32 cellular contexts compared by ENCODE assay signal in genomic region chrX:121863976-121864375, GRCh38.
"Had no signal": no experiment of that assay in that cellular context is flagged by ENCODE, and none has a peak within 500 bp of the region (broad histone marks: within the 10 kb centered on the region; RNA-seq: fewer than 3 reads in every experiment).

No MANE protein-coding gene starts in this region.

- H3K4me1 ChIP-seq: adrenal gland, body of pancreas had no signal

- H3K4me3 ChIP-seq: adrenal gland, body of pancreas, cardiac muscle cell had no signal

- ATAC-seq: activated CD8-positive, alpha-beta T cell treated with anti-CD3 and anti-CD28 coated beads for 36 hours; activated naive CD4-positive, alpha-beta T cell treated with anti-CD3 and anti-CD28 coated beads, Interleukin-2, amount 50 U/mL, for 72 hours; activated T-cell treated with anti-CD3 and anti-CD28 coated beads, Interleukin-2, amount 50 U/mL, for 4 hours; activated T-cell treated with anti-CD3 and anti-CD28 coated beads, Interleukin-2, amount 50 U/mL, for 72 hours; activated T-helper 17 cell treated with anti-CD3 and anti-CD28 coated beads, Interleukin-2, amount 50 U/mL, for 72 hours; body of pancreas had no signal

- H3K27me3 ChIP-seq: adrenal gland, body of pancreas, brain microvascular endothelial cell, cardiac muscle cell had no signal

- H3K9me3 ChIP-seq: adrenal gland, body of pancreas had no signal

- H3K27ac ChIP-seq: adrenal gland, body of pancreas, brain microvascular endothelial cell, cardiac muscle cell, VCaP had no signal

- H3K36me3 ChIP-seq: adrenal gland, brain microvascular endothelial cell, cardiac muscle cell had no signal

- DNase-seq: activated B cell treated with CpG ODN at 0.5 μM for 24 hours; activated CD4-positive, alpha-beta memory T cell treated with anti-CD3 and anti-CD28 coated beads for 36 hours; activated CD4-positive, alpha-beta T cell treated with anti-CD3 and anti-CD28 coated beads for 4 hours; activated CD4-positive, alpha-beta T cell treated with anti-CD3 and anti-CD28 coated beads, Interleukin-2, amount 10 ng/mL, durations not matched to agents 24 days and 14 days; activated CD4-positive, alpha-beta T cell treated with anti-CD3 and anti-CD28 coated beads, Interleukin-2, amount 50 U/mL, for 1 hour; activated CD4-positive, alpha-beta T cell treated with anti-CD3 and anti-CD28 coated beads, Interleukin-2, amount 50 U/mL, for 4 hours; activated CD4-positive, CD25-positive, alpha-beta regulatory T cell treated with anti-CD3 and anti-CD28 coated beads, Interleukin-2, amount 50 U/mL, for 72 hours; activated CD8-positive, alpha-beta memory T cell treated with anti-CD3 and anti-CD28 coated beads, Interleukin-2, amount 50 U/mL, for 4 hours; activated CD8-positive, alpha-beta T cell treated with anti-CD3 and anti-CD28 coated beads for 36 hours; activated effector memory CD4-positive, alpha-beta T cell treated with anti-CD3 and anti-CD28 coated beads, Interleukin-2, amount 50 U/mL, for 16 hours; activated gamma-delta T cell treated with Interleukin-2 at 50 U/mL for 16 hours; activated naive CD4-positive, alpha-beta T cell; activated naive CD4-positive, alpha-beta T cell treated with anti-CD3 and anti-CD28 coated beads for 36 hours; activated naive CD4-positive, alpha-beta T cell treated with anti-CD3 and anti-CD28 coated beads, Interleukin-2, amount 50 U/mL, for 16 hours; activated naive CD8-positive, alpha-beta T cell treated with anti-CD3 and anti-CD28 coated beads for 36 hours; activated T-cell treated with anti-CD3 and anti-CD28 coated beads for 4 hours; activated T-cell treated with anti-CD3 and anti-CD28 coated beads, Interleukin-2, amount 50 U/mL, for 1 hour; activated T-cell treated with anti-CD3 and anti-CD28 coated beads, Interleukin-2, amount 50 U/mL, for 4 hours; activated T-cell treated with anti-CD3 and anti-CD28 coated beads, Interleukin-2, amount 50 U/mL, for 72 hours; adrenal gland; amniotic stem cell; aorta; body of pancreas; brain microvascular endothelial cell; central memory CD4-positive, alpha-beta T cell; T-helper 1 cell; T-helper 2 cell; T-helper 9 cell had no signal
